ENCODE assay signal across 11 cellular contexts in the genomic region with DNA sequence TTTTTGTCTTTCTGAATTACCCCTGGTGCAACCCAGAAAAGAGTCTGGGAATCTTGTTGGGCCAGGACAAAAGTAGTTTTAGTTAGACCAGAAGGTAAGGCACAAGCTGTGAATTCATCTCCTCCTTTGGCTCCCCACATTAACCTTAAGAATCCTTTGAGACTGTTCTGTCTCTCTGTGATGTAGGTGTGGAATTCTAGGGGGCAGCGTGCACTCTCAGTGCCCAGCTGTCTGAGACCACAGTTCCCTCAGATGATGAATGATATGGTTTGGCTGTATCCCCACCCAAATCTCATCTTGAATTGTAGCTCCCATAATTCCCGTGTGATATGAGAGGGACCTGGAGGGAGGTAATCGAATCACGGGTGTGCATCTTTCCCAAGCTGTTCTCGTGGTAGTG. TPM values are rescaled to one million over a fixed set of nuclear protein-coding genes. Genes with fewer than 3 reads are reported as not detected.
A peak's percentile ranks its signal among the peaks of the same experiment; 100 is the strongest.
DNase-seq lines count a peak whose midpoint lies in the region; ATAC-seq and TF ChIP-seq lines count a peak whose summit lies in the region.
"Had no signal": no experiment of that assay in that cellular context is flagged by ENCODE, and none has a peak within 500 bp of the region (broad histone marks: within the 10 kb centered on the region; RNA-seq: fewer than 3 reads in every experiment).

No MANE protein-coding gene starts in this region.

- no peak for TF ChIP-seq CTCF in CD8-positive, alpha-beta T cell (IDR thresholded peaks at IDR 0.05)
- no peak for TF ChIP-seq CTCF in dorsolateral prefrontal cortex (IDR thresholded peaks at IDR 0.05 in 54 of 56, conservative IDR thresholded peaks at IDR 0.05 in 2 of 56; ENCODE audit: low read depth in 1 of 56, partially characterized antibody in 56 of 56)

- peaks cover 17% of the 10 kb centered on the region for H3K4me1 ChIP-seq in CD8-positive, alpha-beta T cell (ENCODE audit: insufficient read depth, low read length)
- peaks cover 12% of the 10 kb centered on the region for H3K4me1 ChIP-seq in adipocyte (ENCODE audit: control insufficient read depth, insufficient read depth, low read length)

- no peak overlapping the region for H3K9ac ChIP-seq in adipocyte (ENCODE audit: low read length)

- H3K9me3 Mint-ChIP-seq in CD8-positive, alpha-beta T cell: no peaks in the 10 kb centered on the region
- H3K9me3 Mint-ChIP-seq in naive thymus-derived CD8-positive, alpha-beta T cell: peaks cover 0 to 25% (median 3%) of the 10 kb centered on the region in 9 donors

- ATAC-seq in CD8-positive, alpha-beta T cell: no peak
- ATAC-seq in naive thymus-derived CD8-positive, alpha-beta T cell: no peak
- ATAC-seq in HG02763 (IDR thresholded peaks at IDR 0.05; ENCODE audit: unreplicated experiment) (no peak), GM19463 (IDR thresholded peaks at IDR 0.05; ENCODE audit: unreplicated experiment) (no peak)

- peak overlapping the region; percentile 97 for H3K4me3 Mint-ChIP-seq in CD8-positive, alpha-beta T cell
- H3K4me3 Mint-ChIP-seq in naive thymus-derived CD8-positive, alpha-beta T cell: peak overlapping the region; percentile 94 to 100 (median 99)

- H3K27ac Mint-ChIP-seq in CD8-positive, alpha-beta T cell: peak overlapping the region; percentile 98
- H3K27ac Mint-ChIP-seq in naive thymus-derived CD8-positive, alpha-beta T cell: peak overlapping the region; percentile 9 to 99 (median 96)

- no peaks in the 10 kb centered on the region for H3K36me3 ChIP-seq in CD8-positive, alpha-beta T cell (ENCODE audit: insufficient read depth, low read length)
- peaks cover 43% of the 10 kb centered on the region for H3K36me3 ChIP-seq in KOPT-K1 (ENCODE audit: insufficient read depth, low read length)
- no peaks in the 10 kb centered on the region for H3K36me3 ChIP-seq in adipocyte (ENCODE audit: control insufficient read depth, insufficient read depth, low read length, severe bottlenecking)

- POLR2A ChIA-PET in CD8-positive, alpha-beta T cell (lab: Charles Lee): interaction anchor here (2.5 to 3.9 kb wide), 2 partner anchors 40 to 89 kb away, joined by 14 to 39 read pairs; a partner anchor contains a TSS
- POLR2A ChIA-PET in naive thymus-derived CD8-positive, alpha-beta T cell (lab: Charles Lee): interaction anchor here (0.6 to 2.1 kb wide), 6 partner anchors 8 to 123 kb away, joined by 3 to 14 read pairs (median 5); a partner anchor contains a TSS

- H3K9me3 ChIP-seq in CD8-positive, alpha-beta T cell (ENCODE audit: low read length): no peaks in the 10 kb centered on the region
- H3K9me3 ChIP-seq in KOPT-K1 (ENCODE audit: insufficient read depth, low read length, poor library complexity, severe bottlenecking): peaks cover 42% of the 10 kb centered on the region
- no peaks in the 10 kb centered on the region for H3K9me3 ChIP-seq in adipocyte (ENCODE audit: control insufficient read depth, low read length)

- peaks cover 71% of the 10 kb centered on the region for H3K4me1 Mint-ChIP-seq in CD8-positive, alpha-beta T cell (ENCODE audit: low read depth)
- peaks cover 25 to 75% (median 67%) of the 10 kb centered on the region in 4 donors for H3K4me1 Mint-ChIP-seq in naive thymus-derived CD8-positive, alpha-beta T cell

- H3K27me3 Mint-ChIP-seq in CD8-positive, alpha-beta T cell (ENCODE audit: low read depth): no peaks in the 10 kb centered on the region
- H3K27me3 Mint-ChIP-seq in naive thymus-derived CD8-positive, alpha-beta T cell: no peaks in the 10 kb centered on the region

- no peak overlapping the region for H3K27ac ChIP-seq in CD8-positive, alpha-beta T cell (ENCODE audit: low read depth, low read length)
- H3K27ac ChIP-seq in KOPT-K1 (ENCODE audit: low read depth, low read length, poor library complexity, severe bottlenecking) (peak overlapping the region; percentile 74), dorsolateral prefrontal cortex (no peak overlapping the region)

- CTCF ChIA-PET in CD8-positive, alpha-beta T cell (lab: Charles Lee): no interaction called here

- H3K4me3 ChIP-seq in CD8-positive, alpha-beta T cell (ENCODE audit: low read depth, low read length): peak overlapping the region; percentile 60
- peak overlapping the region; percentile 93 for H3K4me3 ChIP-seq in adipocyte (ENCODE audit: low read length)
- peak overlapping the region in 24 of 59 donors; percentile 64 to 97 (median 90) for H3K4me3 ChIP-seq in dorsolateral prefrontal cortex

- peaks cover 38% of the 10 kb centered on the region for H3K36me3 Mint-ChIP-seq in CD8-positive, alpha-beta T cell
- H3K36me3 Mint-ChIP-seq in naive thymus-derived CD8-positive, alpha-beta T cell: peaks cover 10 to 40% (median 27%) of the 10 kb centered on the region in 3 donors

- intact Hi-C loops in CD8-positive, alpha-beta T cell (cut with DNase I, micrococcal nuclease): loop anchor here (2.0 to 10.0 kb wide), 4 partner anchors 115 to 1619 kb away; a partner anchor contains a TSS
- intact Hi-C loops in dorsolateral prefrontal cortex (cut with DNase I): loop anchor here (2.0 to 5.0 kb wide), 5 partner anchors 45 to 275 kb away; a partner anchor contains a TSS

- no peaks in the 10 kb centered on the region for H3K27me3 ChIP-seq in CD8-positive, alpha-beta T cell (ENCODE audit: insufficient read depth, low read length)
- no peaks in the 10 kb centered on the region for H3K27me3 ChIP-seq in adipocyte (replicated peaks; ENCODE audit: control insufficient read depth, insufficient read depth, low read length)
- no peaks in the 10 kb centered on the region for H3K27me3 ChIP-seq in dorsolateral prefrontal cortex

- peak in 1 of 7 experiments; percentile 25 for DNase-seq in CD8-positive, alpha-beta T cell
- no peak for DNase-seq in adipocyte (ENCODE audit: low read depth)
- DNase-seq in naive thymus-derived CD8-positive, alpha-beta T cell: no peak
- no peak for DNase-seq in GM19238 (ENCODE audit: insufficient read length, low spot score)
- DNase-seq in dorsolateral prefrontal cortex: no peak
- DNase-seq: DMS79, midbrain, NCI-H1694 had no signal

RNA-seq across cellular contexts. Expression of a gene that starts 43.9 kb away (rescaled TPM):
- total RNA-seq in CD8-positive, alpha-beta T cell: 10 to 100 TPM; 50.2 to 50.4 TPM
- total RNA-seq in naive thymus-derived CD8-positive, alpha-beta T cell: 10 to 100 TPM; 85.5 to 98.7 TPM
- polyA plus RNA-seq in naive thymus-derived CD8-positive, alpha-beta T cell: 10 to 100 TPM; 23.4 to 29.6 (median 27.8) TPM
- total RNA-seq in dorsolateral prefrontal cortex: 10 to 100 TPM; 25.9 to 56.3 (median 37.0) TPM

RNA-seq across cellular contexts. Expression of a gene that starts 44.8 kb away (rescaled TPM):
- 10 to 100 TPM; 40.7 to 44.9 TPM for total RNA-seq in CD8-positive, alpha-beta T cell
- total RNA-seq in naive thymus-derived CD8-positive, alpha-beta T cell: 10 to 100 TPM; 39.8 TPM
- 10 to 100 TPM in 2 of 3 donors, 1 to 10 TPM in 1; 8.2 to 16.3 (median 11.4) TPM for polyA plus RNA-seq in naive thymus-derived CD8-positive, alpha-beta T cell
- total RNA-seq in dorsolateral prefrontal cortex: 10 to 100 TPM in 109 of 120 experiments, 1 to 10 TPM in 11; 6.8 to 18.5 (median 11.9) TPM
